In genomic region chr1:235867903-235868469, GRCh38 we compare ENCODE assay signal across 8 cellular contexts. TPM values are rescaled to one million over a fixed set of nuclear protein-coding genes. Genes with fewer than 3 reads are reported as not detected.
A peak's percentile ranks its signal among the peaks of the same experiment; 100 is the strongest.
DNase-seq lines count a peak whose midpoint lies in the region; ATAC-seq and TF ChIP-seq lines count a peak whose summit lies in the region.

No MANE protein-coding gene starts in this region.

- no peaks in the 10 kb centered on the region for H3K9me3 Mint-ChIP-seq in CD4-positive, CD25-positive, alpha-beta regulatory T cell
- no peaks in the 10 kb centered on the region for H3K9me3 Mint-ChIP-seq in progenitor cell of endocrine pancreas (ENCODE audit: low read depth)

- H3K27me3 Mint-ChIP-seq in CD4-positive, CD25-positive, alpha-beta regulatory T cell: no peaks in the 10 kb centered on the region
- H3K27me3 Mint-ChIP-seq in progenitor cell of endocrine pancreas: peaks cover 4% of the 10 kb centered on the region

- peak overlapping the region; percentile 100 for H3K27ac ChIP-seq in CD4-positive, CD25-positive, alpha-beta regulatory T cell (ENCODE audit: insufficient read depth, low read length, poor library complexity, severe bottlenecking)
- H3K27ac ChIP-seq in mammary epithelial cell (ENCODE audit: insufficient read depth, low read depth, low read length): peak overlapping the region; percentile 45

- H3K4me3 ChIP-seq in CD4-positive, CD25-positive, alpha-beta regulatory T cell (ENCODE audit: low read depth, low read length): peak overlapping the region; percentile 95
- H3K4me3 ChIP-seq in NT2/D1 (ENCODE audit: insufficient read length, low read depth): peak overlapping the region; percentile 66
- peak overlapping the region in 1 of 3 experiments; percentile 70 for H3K4me3 ChIP-seq in mammary epithelial cell (replicated peaks in 1 of 3; ENCODE audit: insufficient read depth in 1 of 3, low read depth in 2 of 3, low read length in 3 of 3)

- dilution Hi-C loops in mammary epithelial cell (cut with HindIII; ENCODE audit: low sequenced_read_pairs): loop anchor here (5.0 kb wide), 1 partner anchor 64 kb away; no protein-coding TSS in a partner anchor

- peaks cover 39% of the 10 kb centered on the region for H3K4me1 ChIP-seq in CD4-positive, CD25-positive, alpha-beta regulatory T cell (ENCODE audit: control insufficient read depth, insufficient read depth, low read length, poor library complexity, severe bottlenecking)
- H3K4me1 ChIP-seq in NT2/D1 (ENCODE audit: insufficient read depth, insufficient read length) (no peaks in the 10 kb centered on the region), mammary epithelial cell (ENCODE audit: insufficient read depth, low read length) (peaks cover 22% of the 10 kb centered on the region)

- peak; percentile 10 to 59 for ATAC-seq in CD4-positive, CD25-positive, alpha-beta regulatory T cell (ENCODE audit: low read depth in 2 of 2)
- ATAC-seq in GM21447 (IDR thresholded peaks at IDR 0.05; ENCODE audit: unreplicated experiment) (peak; percentile 36), HG03025 (IDR thresholded peaks at IDR 0.05; ENCODE audit: low FRiP score, unreplicated experiment) (no peak)

- intact Hi-C loops in mammary epithelial cell (cut with micrococcal nuclease): loop anchor here (2.0 to 10.0 kb wide), 3 partner anchors 41 to 197 kb away; partner anchors contain the start of gene NID1

- no TSS peak for BruUV-seq in mammary epithelial cell (replicated peaks; lab: Mats Ljungman, UMichigan)

- WGBS in mammary epithelial cell (ENCODE audit: low coverage, missing lambda C conversion rate): 67% methylated on average over 9 of the region's 9 CpGs

- H2AFZ ChIP-seq in mammary epithelial cell (ENCODE audit: low read depth, low read length): peak overlapping the region; percentile 99

- peak overlapping the region; percentile 69 for H3K9ac ChIP-seq in NT2/D1 (ENCODE audit: insufficient read length, low read depth)
- H3K9ac ChIP-seq in mammary epithelial cell (ENCODE audit: insufficient read depth, low read length): peak overlapping the region; percentile 61

- peaks cover 36% of the 10 kb centered on the region for H3K79me2 ChIP-seq in mammary epithelial cell (ENCODE audit: insufficient read depth, low read length)

- DNase-seq in CD4-positive, CD25-positive, alpha-beta regulatory T cell: peak; percentile 56 to 82 (median 74)
- DNase-seq in NT2/D1 (ENCODE audit: low read depth, low spot score) (no peak), mammary epithelial cell (no peak), progenitor cell of endocrine pancreas (ENCODE audit: low spot score, unreplicated experiment) (no peak), DMS53 (lab: John Stamatoyannopoulos, UW) (no peak), COLO829 (ENCODE audit: low spot score) (no peak)

- H3K27ac Mint-ChIP-seq in CD4-positive, CD25-positive, alpha-beta regulatory T cell: peak overlapping the region; percentile 77 to 99 (median 97)
- H3K27ac Mint-ChIP-seq in progenitor cell of endocrine pancreas: peak overlapping the region; percentile 16

- H4K20me1 ChIP-seq in mammary epithelial cell (ENCODE audit: insufficient read depth, low read length): no peaks in the 10 kb centered on the region

- H3K4me1 Mint-ChIP-seq in CD4-positive, CD25-positive, alpha-beta regulatory T cell: peaks cover 20 to 58% (median 45%) of the 10 kb centered on the region in 4 donors
- H3K4me1 Mint-ChIP-seq in progenitor cell of endocrine pancreas (ENCODE audit: low read depth): peaks cover 14% of the 10 kb centered on the region

- H3K36me3 ChIP-seq in CD4-positive, CD25-positive, alpha-beta regulatory T cell (ENCODE audit: control insufficient read depth, insufficient read depth, low read length): no peaks in the 10 kb centered on the region
- H3K36me3 ChIP-seq in NT2/D1 (ENCODE audit: insufficient read depth, insufficient read length, low read length) (no peaks in the 10 kb centered on the region), mammary epithelial cell (ENCODE audit: insufficient read depth, low read length) (no peaks in the 10 kb centered on the region)

- H3K27me3 ChIP-seq in CD4-positive, CD25-positive, alpha-beta regulatory T cell (ENCODE audit: control insufficient read depth, insufficient read depth, low read length): no peaks in the 10 kb centered on the region
- peaks cover 27% of the 10 kb centered on the region for H3K27me3 ChIP-seq in NT2/D1 (ENCODE audit: insufficient read depth, insufficient read length)
- H3K27me3 ChIP-seq in mammary epithelial cell (ENCODE audit: insufficient read depth, low read length): no peaks in the 10 kb centered on the region

- peak overlapping the region; percentile 86 for H3K4me2 ChIP-seq in mammary epithelial cell (ENCODE audit: insufficient read depth, low read depth, low read length)

- peak overlapping the region; percentile 85 to 99 (median 96) for H3K4me3 Mint-ChIP-seq in CD4-positive, CD25-positive, alpha-beta regulatory T cell
- H3K4me3 Mint-ChIP-seq in progenitor cell of endocrine pancreas (ENCODE audit: low read depth): peak overlapping the region; percentile 95

- TF ChIP-seq CTCF in mammary epithelial cell (conservative IDR thresholded peaks at IDR 0.05 in 1 of 2, IDR thresholded peaks at IDR 0.05 in 1 of 2; ENCODE audit: extremely low read depth in 1 of 2, insufficient read depth in 1 of 2, low read depth in 1 of 2, low read length in 2 of 2) (no peak), progenitor cell of endocrine pancreas (IDR thresholded peaks at IDR 0.05; ENCODE audit: unreplicated experiment) (no peak)

- H3K36me3 Mint-ChIP-seq in CD4-positive, CD25-positive, alpha-beta regulatory T cell: no peaks in the 10 kb centered on the region
- H3K36me3 Mint-ChIP-seq in progenitor cell of endocrine pancreas (ENCODE audit: insufficient read depth): no peaks in the 10 kb centered on the region

- H3K9me3 ChIP-seq in CD4-positive, CD25-positive, alpha-beta regulatory T cell (ENCODE audit: control insufficient read depth in 2 of 2, low read length in 2 of 2): no peaks in the 10 kb centered on the region
- H3K9me3 ChIP-seq in NT2/D1 (ENCODE audit: insufficient read depth, low read length) (no peaks in the 10 kb centered on the region), mammary epithelial cell (replicated peaks; ENCODE audit: insufficient read depth, low read length) (no peaks in the 10 kb centered on the region)

- in situ Hi-C loops in mammary epithelial cell (cut with MboI; ENCODE audit: low sequenced_read_pairs in 2 of 2): loop anchor here in 1 of 2 donors (5.0 kb wide), 1 partner anchor 104 kb away; no protein-coding TSS in a partner anchor

- CTCF ChIA-PET in mammary epithelial cell (lab: Charles Lee; ENCODE audit: low non-redundant PET): no interaction called here

RNA-seq across cellular contexts. Expression of gene LYST, which starts 1.3 kb away (rescaled TPM):
- total RNA-seq in CD4-positive, CD25-positive, alpha-beta regulatory T cell: 32.5 TPM
- polyA plus RNA-seq in CD4-positive, CD25-positive, alpha-beta regulatory T cell: 10 to 100 TPM in 1 of 4 donors, 1 to 10 TPM in 3; 8.1 to 10.3 (median 9.2) TPM
- total RNA-seq in mammary epithelial cell (10 to 100 TPM; 27.6 to 50.5 TPM), progenitor cell of endocrine pancreas (11.4 and 11.7 TPM in 2 replicates)
- 6.1 TPM for polyA plus RNA-seq in mammary epithelial cell
- polyA minus RNA-seq in mammary epithelial cell: 53.0 TPM

Comparison
In these comparisons a context has a peak if more than half of its experiments do, and no peak if none do; other contexts are left out.
1. DNase-seq: peak in CD4-positive, CD25-positive, alpha-beta regulatory T cell (3 of 3); none in NT2/D1 (single experiment), mammary epithelial cell (single experiment), progenitor cell of endocrine pancreas (single experiment), DMS53 (single experiment) and COLO829 (single experiment).